In the genomic region with DNA sequence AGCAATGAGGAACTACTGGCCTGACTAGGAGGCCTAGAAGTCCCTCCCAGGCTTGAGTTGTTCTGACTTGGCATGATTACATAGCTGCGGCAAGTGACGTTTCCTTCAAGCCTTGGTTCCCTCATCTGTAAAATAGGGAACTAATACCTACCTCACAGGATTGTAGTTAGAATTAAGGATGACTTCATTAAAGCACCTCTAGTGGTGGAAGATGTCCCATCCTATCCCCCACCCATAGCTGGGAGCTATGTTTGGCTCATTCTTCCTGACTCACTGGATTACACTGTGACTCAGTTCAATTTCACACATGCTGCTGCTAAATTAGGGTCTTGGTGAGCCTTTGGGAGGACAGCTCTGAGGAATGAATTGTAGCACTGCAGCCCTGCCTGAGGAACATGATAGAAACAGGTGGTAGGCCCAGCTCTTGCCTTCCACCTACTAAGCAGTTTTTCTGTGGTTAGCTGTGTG, we compare ENCODE assay signal across 8 cellular contexts. TPM values are rescaled to one million over a fixed set of nuclear protein-coding genes. Genes with fewer than 3 reads are reported as not detected.
DNase-seq lines count a peak whose midpoint lies in the region; ATAC-seq and TF ChIP-seq lines count a peak whose summit lies in the region.

No MANE protein-coding gene starts in this region.

- DNase-seq in AG09309 (ENCODE audit: low read depth) (peak; percentile 48), NOMO-1 treated with DMSO at 0.1 percent for 48 hours (lab: John Stamatoyannopoulos, UW; ENCODE audit: unreplicated experiment) (peak; percentile 96), dorsolateral prefrontal cortex (peak in 3 of 10 donors; percentile 19 to 63 (median 62))
- DNase-seq in stimulated activated CD4-positive, alpha-beta T cell treated with anti-CD3 and anti-CD28 coated beads, Interleukin-4, amount 100 ng/mL, for 24 hours = no peak

- H3K27me3 ChIP-seq in dorsolateral prefrontal cortex = no peaks in the 10 kb centered on the region
- no peaks in the 10 kb centered on the region for H3K27me3 ChIP-seq in skeletal muscle tissue (ENCODE audit: control insufficient read depth in 3 of 3, insufficient read depth in 3 of 3, low read length in 3 of 3)

- H3K36me3 ChIP-seq in skeletal muscle tissue (ENCODE audit: control insufficient read depth in 3 of 3, insufficient read depth in 3 of 3, low read length in 3 of 3) = no peaks in the 10 kb centered on the region

- intact Hi-C loops in dorsolateral prefrontal cortex (cut with DNase I) = no loop called here

- H3K4me1 ChIP-seq in skeletal muscle tissue (ENCODE audit: control insufficient read depth in 3 of 3, insufficient read depth in 3 of 3, low read length in 3 of 3) = peaks cover 70 to 92% (median 82%) of the 10 kb centered on the region in 3 donors

- TF ChIP-seq CTCF in AG09309 (IDR thresholded peaks at IDR 0.05; ENCODE audit: control insufficient read depth, insufficient read depth, low read depth, low read length, missing control alignments) (peak; percentile 35), dorsolateral prefrontal cortex (IDR thresholded peaks at IDR 0.05 in 54 of 56, conservative IDR thresholded peaks at IDR 0.05 in 2 of 56; ENCODE audit: low read depth in 1 of 56, partially characterized antibody in 56 of 56) (peak in 5 of 56 donors; percentile 6 to 18 (median 13))

- peak overlapping the region in 2 of 3 donors; percentile 69 to 72 for H3K9ac ChIP-seq in skeletal muscle tissue (ENCODE audit: low read depth in 1 of 3, low read length in 3 of 3)

- peak; percentile 56 for ATAC-seq in GM19463 (IDR thresholded peaks at IDR 0.05; ENCODE audit: unreplicated experiment)
- ATAC-seq in HG02588 (IDR thresholded peaks at IDR 0.05; ENCODE audit: unreplicated experiment) = no peak
- ATAC-seq in GM18498 (IDR thresholded peaks at IDR 0.05; ENCODE audit: unreplicated experiment) = no peak

- H3K9me3 ChIP-seq in skeletal muscle tissue (ENCODE audit: control insufficient read depth in 3 of 3, low read length in 3 of 3) = no peaks in the 10 kb centered on the region

- H3K27ac ChIP-seq in dorsolateral prefrontal cortex = peak overlapping the region in 33 of 59 donors; percentile 2 to 99 (median 62)
- peak overlapping the region; percentile 96 for H3K27ac ChIP-seq in skeletal muscle tissue (ENCODE audit: low read depth, low read length)

- H3K4me3 ChIP-seq in AG09309 (ENCODE audit: control insufficient read depth, low read depth, low read length) = no peak overlapping the region
- no peak overlapping the region for H3K4me3 ChIP-seq in dorsolateral prefrontal cortex
- H3K4me3 ChIP-seq in skeletal muscle tissue (ENCODE audit: low read length in 3 of 3) = no peak overlapping the region

RNA-seq across cellular contexts. Expression of a gene that starts 6.0 kb away (rescaled TPM):
- total RNA-seq in dorsolateral prefrontal cortex = 100 to 1,000 TPM in 87 of 120 experiments, 10 to 100 TPM in 33; 65.2 to 163 (median 110) TPM
- 50.1 TPM for total RNA-seq in skeletal muscle tissue

RNA-seq across cellular contexts. Expression of a gene that starts 53.7 kb away (rescaled TPM):
- total RNA-seq in dorsolateral prefrontal cortex (10 to 100 TPM; 39.9 to 70.3 (median 56.0) TPM), skeletal muscle tissue (19.3 TPM)
